ENCODE assay signal across 26 cellular contexts in the genomic region with DNA sequence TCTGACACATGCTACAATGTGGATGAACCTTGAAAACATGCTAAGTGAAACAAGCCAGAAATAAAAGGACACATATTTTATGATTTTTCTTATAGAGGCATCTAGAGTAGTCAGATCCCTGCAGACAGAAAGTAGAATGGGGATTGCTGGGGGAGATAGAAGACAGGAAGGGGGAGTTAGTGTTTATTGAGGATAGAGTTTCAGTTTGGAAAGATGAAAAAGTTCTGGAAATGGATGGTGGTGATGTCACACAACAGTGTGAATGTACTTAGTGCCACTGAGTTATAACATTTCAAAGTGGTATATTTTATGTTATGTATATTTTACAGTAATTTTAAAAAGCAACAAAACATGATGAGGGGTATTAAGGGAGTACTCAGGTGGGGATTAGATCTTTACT.
"Had no signal": no experiment of that assay in that cellular context is flagged by ENCODE, and none has a peak within 500 bp of the region (broad histone marks: within the 10 kb centered on the region; RNA-seq: fewer than 3 reads in every experiment).

No MANE protein-coding gene starts in this region.

- H3K4me3 Mint-ChIP-seq: activated naive CD4-positive, alpha-beta T cell treated with anti-CD3 and anti-CD28 coated beads, Interleukin-2, amount 10 ng/mL, durations not matched to agents 7 days and 5 days; immature natural killer cell; mesothelial cell of epicardium; natural killer cell treated with Interleukin-12 subunit alpha and Interleukin-12 subunit beta and Interleukin-15 and Interleukin-18, amount 100 ng/mL, for 72 hours; T-helper 2 cell treated with Interferon-gamma antibody and Interleukin-4, amounts not matched to agents 5 μg/mL and 100 μg/mL, for 36 hours; type B pancreatic cell had no signal

- H2AFZ ChIP-seq: hepatocyte had no signal

- H3K9me3 ChIP-seq: adrenal gland, ascending aorta, left ventricle myocardium inferior, right lobe of liver, thoracic aorta, vagina had no signal

- H3K27me3 Mint-ChIP-seq: natural killer cell treated with Interleukin-12 subunit alpha and Interleukin-12 subunit beta and Interleukin-15 and Interleukin-18, amount 100 ng/mL, for 72 hours had no signal

- H3K4me3 ChIP-seq: adrenal gland, ascending aorta, hepatocyte, left ventricle myocardium inferior, right lobe of liver, skin epidermis, thoracic aorta, vagina had no signal

- H3K27me3 ChIP-seq: adrenal gland, ascending aorta, hepatocyte, right lobe of liver, vagina had no signal

- H3K27ac ChIP-seq: ascending aorta, brain microvascular endothelial cell, hepatocyte, left ventricle myocardium inferior, right lobe of liver, skin epidermis, thoracic aorta, vagina, WERI-Rb-1 had no signal

- H3K36me3 Mint-ChIP-seq: mesothelial cell of epicardium had no signal

- H3K36me3 ChIP-seq: adrenal gland, brain microvascular endothelial cell, right lobe of liver, vagina, WERI-Rb-1 had no signal

- H3K27ac Mint-ChIP-seq: activated naive CD4-positive, alpha-beta T cell treated with anti-CD3 and anti-CD28 coated beads, Interleukin-2, amount 10 ng/mL, durations not matched to agents 7 days and 5 days; mesothelial cell of epicardium; T-helper 2 cell treated with Interferon-gamma antibody and Interleukin-4, amounts not matched to agents 5 μg/mL and 100 μg/mL, for 36 hours; type B pancreatic cell had no signal

- ATAC-seq: esophagus mucosa; natural killer cell treated with Interleukin-12 subunit alpha and Interleukin-12 subunit beta and Interleukin-15 and Interleukin-18, amount 100 ng/mL, for 72 hours; right lobe of liver had no signal

- DNase-seq: activated effector memory CD4-positive, alpha-beta T cell treated with anti-CD3 and anti-CD28 coated beads, Interleukin-2, amount 50 U/mL, for 16 hours; activated naive CD4-positive, alpha-beta T cell treated with anti-CD3 and anti-CD28 coated beads, Interleukin-2, amount 10 ng/mL, durations not matched to agents 7 days and 5 days; activated T-cell treated with anti-CD3 and anti-CD28 coated beads, Interleukin-2, amount 50 U/mL, for 48 hours; adrenal gland; brain microvascular endothelial cell; central memory CD4-positive, alpha-beta T cell; effector memory CD4-positive, alpha-beta T cell; foreskin melanocyte; glutamatergic neuron; immature natural killer cell; left ventricle myocardium inferior; right lobe of liver; stimulated activated CD4-positive, alpha-beta T cell treated with anti-CD3 and anti-CD28 coated beads, Interleukin-1b, Interleukin-23, amount 100 ng/mL, for 48 hours; SW 1271; WERI-Rb-1 had no signal

- FAIRE-seq: colon had no signal

- H3K9me3 Mint-ChIP-seq: activated naive CD4-positive, alpha-beta T cell treated with anti-CD3 and anti-CD28 coated beads, Interleukin-2, amount 10 ng/mL, durations not matched to agents 7 days and 5 days; immature natural killer cell; mesothelial cell of epicardium; natural killer cell treated with Interleukin-12 subunit alpha and Interleukin-12 subunit beta and Interleukin-15 and Interleukin-18, amount 100 ng/mL, for 72 hours; T-helper 2 cell treated with Interferon-gamma antibody and Interleukin-4, amounts not matched to agents 5 μg/mL and 100 μg/mL, for 36 hours; type B pancreatic cell had no signal
